Comparison of ENCODE assay signal across 1 cellular context in the genomic region with DNA sequence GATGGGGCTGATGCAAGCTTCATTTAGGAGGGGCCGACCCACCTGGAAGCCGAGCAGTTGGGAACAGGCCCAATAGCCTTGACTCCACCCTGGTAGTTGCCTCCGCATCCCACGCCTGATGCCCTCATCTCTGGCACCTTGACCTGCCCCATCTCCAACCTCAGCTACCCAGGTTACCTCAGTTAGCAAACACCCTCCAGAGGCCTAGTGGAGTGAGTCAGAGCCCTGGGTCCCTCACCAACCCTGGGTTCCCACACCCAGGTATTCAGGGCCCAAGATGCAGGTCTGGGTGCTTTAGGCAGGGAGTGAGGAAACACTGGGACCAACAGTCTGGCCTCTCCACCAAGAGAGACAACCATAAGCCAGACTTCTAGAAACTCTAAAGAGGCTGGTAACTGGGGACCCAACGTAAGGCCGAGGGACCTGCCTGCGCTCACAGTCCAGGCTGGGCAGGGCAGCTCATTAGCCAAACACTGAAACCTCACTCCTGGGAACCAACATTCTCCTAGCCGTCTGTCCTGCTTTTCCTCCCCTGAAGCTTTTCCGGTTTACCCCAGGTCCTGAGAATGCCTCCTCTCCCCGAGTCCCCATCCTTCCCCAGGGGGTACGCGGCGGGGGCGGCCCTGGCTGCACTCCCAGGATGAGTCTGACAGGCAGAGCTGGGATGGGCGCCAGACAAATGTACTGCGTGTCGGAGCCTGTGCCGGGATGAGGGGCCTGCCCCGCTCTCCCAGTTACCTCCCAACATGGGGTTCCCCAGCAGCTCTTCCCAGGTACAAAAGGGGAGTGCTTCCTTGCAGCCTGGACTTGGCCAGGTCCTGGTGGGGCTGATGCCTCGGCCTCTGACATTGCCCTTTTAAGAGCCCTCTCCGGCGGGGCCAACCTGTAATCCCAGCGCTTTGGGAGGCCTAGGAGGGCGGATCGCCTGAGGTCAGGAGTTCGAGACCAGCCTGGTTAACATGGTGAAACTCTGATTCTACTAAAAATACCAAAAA.
TF ChIP-seq lines count a peak whose summit lies in the region.

No MANE protein-coding gene starts in this region.

TF ChIP-seq in H1, 55 proteins besides CTCF, POLR2A, EP300 and RAD21 (continued from another document):
- no peak for TF ChIP-seq RNF2 (IDR thresholded peaks at IDR 0.05; ENCODE audit: borderline replicate concordance, low read depth, low read length, missing control alignments, poor library complexity, severe bottlenecking)
- TF ChIP-seq, protein P1, sequence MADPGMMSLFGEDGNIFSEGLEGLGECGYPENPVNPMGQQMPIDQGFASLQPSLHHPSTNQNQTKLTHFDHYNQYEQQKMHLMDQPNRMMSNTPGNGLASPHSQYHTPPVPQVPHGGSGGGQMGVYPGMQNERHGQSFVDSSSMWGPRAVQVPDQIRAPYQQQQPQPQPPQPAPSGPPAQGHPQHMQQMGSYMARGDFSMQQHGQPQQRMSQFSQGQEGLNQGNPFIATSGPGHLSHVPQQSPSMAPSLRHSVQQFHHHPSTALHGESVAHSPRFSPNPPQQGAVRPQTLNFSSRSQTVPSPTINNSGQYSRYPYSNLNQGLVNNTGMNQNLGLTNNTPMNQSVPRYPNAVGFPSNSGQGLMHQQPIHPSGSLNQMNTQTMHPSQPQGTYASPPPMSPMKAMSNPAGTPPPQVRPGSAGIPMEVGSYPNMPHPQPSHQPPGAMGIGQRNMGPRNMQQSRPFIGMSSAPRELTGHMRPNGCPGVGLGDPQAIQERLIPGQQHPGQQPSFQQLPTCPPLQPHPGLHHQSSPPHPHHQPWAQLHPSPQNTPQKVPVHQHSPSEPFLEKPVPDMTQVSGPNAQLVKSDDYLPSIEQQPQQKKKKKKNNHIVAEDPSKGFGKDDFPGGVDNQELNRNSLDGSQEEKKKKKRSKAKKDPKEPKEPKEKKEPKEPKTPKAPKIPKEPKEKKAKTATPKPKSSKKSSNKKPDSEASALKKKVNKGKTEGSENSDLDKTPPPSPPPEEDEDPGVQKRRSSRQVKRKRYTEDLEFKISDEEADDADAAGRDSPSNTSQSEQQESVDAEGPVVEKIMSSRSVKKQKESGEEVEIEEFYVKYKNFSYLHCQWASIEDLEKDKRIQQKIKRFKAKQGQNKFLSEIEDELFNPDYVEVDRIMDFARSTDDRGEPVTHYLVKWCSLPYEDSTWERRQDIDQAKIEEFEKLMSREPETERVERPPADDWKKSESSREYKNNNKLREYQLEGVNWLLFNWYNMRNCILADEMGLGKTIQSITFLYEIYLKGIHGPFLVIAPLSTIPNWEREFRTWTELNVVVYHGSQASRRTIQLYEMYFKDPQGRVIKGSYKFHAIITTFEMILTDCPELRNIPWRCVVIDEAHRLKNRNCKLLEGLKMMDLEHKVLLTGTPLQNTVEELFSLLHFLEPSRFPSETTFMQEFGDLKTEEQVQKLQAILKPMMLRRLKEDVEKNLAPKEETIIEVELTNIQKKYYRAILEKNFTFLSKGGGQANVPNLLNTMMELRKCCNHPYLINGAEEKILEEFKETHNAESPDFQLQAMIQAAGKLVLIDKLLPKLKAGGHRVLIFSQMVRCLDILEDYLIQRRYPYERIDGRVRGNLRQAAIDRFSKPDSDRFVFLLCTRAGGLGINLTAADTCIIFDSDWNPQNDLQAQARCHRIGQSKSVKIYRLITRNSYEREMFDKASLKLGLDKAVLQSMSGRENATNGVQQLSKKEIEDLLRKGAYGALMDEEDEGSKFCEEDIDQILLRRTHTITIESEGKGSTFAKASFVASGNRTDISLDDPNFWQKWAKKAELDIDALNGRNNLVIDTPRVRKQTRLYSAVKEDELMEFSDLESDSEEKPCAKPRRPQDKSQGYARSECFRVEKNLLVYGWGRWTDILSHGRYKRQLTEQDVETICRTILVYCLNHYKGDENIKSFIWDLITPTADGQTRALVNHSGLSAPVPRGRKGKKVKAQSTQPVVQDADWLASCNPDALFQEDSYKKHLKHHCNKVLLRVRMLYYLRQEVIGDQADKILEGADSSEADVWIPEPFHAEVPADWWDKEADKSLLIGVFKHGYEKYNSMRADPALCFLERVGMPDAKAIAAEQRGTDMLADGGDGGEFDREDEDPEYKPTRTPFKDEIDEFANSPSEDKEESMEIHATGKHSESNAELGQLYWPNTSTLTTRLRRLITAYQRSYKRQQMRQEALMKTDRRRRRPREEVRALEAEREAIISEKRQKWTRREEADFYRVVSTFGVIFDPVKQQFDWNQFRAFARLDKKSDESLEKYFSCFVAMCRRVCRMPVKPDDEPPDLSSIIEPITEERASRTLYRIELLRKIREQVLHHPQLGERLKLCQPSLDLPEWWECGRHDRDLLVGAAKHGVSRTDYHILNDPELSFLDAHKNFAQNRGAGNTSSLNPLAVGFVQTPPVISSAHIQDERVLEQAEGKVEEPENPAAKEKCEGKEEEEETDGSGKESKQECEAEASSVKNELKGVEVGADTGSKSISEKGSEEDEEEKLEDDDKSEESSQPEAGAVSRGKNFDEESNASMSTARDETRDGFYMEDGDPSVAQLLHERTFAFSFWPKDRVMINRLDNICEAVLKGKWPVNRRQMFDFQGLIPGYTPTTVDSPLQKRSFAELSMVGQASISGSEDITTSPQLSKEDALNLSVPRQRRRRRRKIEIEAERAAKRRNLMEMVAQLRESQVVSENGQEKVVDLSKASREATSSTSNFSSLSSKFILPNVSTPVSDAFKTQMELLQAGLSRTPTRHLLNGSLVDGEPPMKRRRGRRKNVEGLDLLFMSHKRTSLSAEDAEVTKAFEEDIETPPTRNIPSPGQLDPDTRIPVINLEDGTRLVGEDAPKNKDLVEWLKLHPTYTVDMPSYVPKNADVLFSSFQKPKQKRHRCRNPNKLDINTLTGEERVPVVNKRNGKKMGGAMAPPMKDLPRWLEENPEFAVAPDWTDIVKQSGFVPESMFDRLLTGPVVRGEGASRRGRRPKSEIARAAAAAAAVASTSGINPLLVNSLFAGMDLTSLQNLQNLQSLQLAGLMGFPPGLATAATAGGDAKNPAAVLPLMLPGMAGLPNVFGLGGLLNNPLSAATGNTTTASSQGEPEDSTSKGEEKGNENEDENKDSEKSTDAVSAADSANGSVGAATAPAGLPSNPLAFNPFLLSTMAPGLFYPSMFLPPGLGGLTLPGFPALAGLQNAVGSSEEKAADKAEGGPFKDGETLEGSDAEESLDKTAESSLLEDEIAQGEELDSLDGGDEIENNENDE (IDR thresholded peaks at IDR 0.05; ENCODE audit: insufficient replicate concordance, low read length): no peak
- TF ChIP-seq BRCA1 (IDR thresholded peaks at IDR 0.05; ENCODE audit: low read depth, low read length): no peak
- TF ChIP-seq HDAC2 (IDR thresholded peaks at IDR 0.05; ENCODE audit: borderline replicate concordance in 1 of 2, low read depth in 2 of 2, low read length in 2 of 2): no peak
- no peak for TF ChIP-seq SP2 (IDR thresholded peaks at IDR 0.05; ENCODE audit: low read length)
- TF ChIP-seq ASH2L (IDR thresholded peaks at IDR 0.05; ENCODE audit: low read length): no peak
- TF ChIP-seq RBBP5 (IDR thresholded peaks at IDR 0.05; ENCODE audit: borderline replicate concordance, low read depth, low read length): no peak
- TF ChIP-seq SRF (IDR thresholded peaks at IDR 0.05; ENCODE audit: low read depth, low read length): no peak
- TF ChIP-seq, protein P2, sequence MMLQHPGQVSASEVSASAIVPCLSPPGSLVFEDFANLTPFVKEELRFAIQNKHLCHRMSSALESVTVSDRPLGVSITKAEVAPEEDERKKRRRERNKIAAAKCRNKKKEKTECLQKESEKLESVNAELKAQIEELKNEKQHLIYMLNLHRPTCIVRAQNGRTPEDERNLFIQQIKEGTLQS (IDR thresholded peaks at IDR 0.05; ENCODE audit: insufficient read depth, low read depth, low read length): no peak
- no peak for TF ChIP-seq JUND (IDR thresholded peaks at IDR 0.05; ENCODE audit: low read length)
- no peak for TF ChIP-seq NRF1 (IDR thresholded peaks at IDR 0.05; ENCODE audit: low read depth, low read length)
- no peak for TF ChIP-seq SUZ12 (IDR thresholded peaks at IDR 0.05; ENCODE audit: low read length)
- no peak for TF ChIP-seq SIX5 (IDR thresholded peaks at IDR 0.05; ENCODE audit: low read depth, low read length)
- TF ChIP-seq NANOG (IDR thresholded peaks at IDR 0.05; ENCODE audit: insufficient read depth, low read depth, low read length, poor library complexity, severe bottlenecking): no peak
- no peak; the same call in 1 of the 2 replicates for TF ChIP-seq POLR2AphosphoS5 (IDR thresholded peaks at IDR 0.05; ENCODE audit: low read depth, low read length)
- no peak for TF ChIP-seq MAFK (IDR thresholded peaks at IDR 0.05; ENCODE audit: low read depth, low read length)
- TF ChIP-seq, protein P3, sequence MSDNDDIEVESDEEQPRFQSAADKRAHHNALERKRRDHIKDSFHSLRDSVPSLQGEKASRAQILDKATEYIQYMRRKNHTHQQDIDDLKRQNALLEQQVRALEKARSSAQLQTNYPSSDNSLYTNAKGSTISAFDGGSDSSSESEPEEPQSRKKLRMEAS (IDR thresholded peaks at IDR 0.05): peak; percentile 78
- TF ChIP-seq SP4 (IDR thresholded peaks at IDR 0.05; ENCODE audit: low read length): no peak
- no peak for TF ChIP-seq TBP (IDR thresholded peaks at IDR 0.05; ENCODE audit: low read depth, low read length)
- TF ChIP-seq SIN3A (conservative IDR thresholded peaks at IDR 0.05 in 1 of 2, IDR thresholded peaks at IDR 0.05 in 1 of 2; ENCODE audit: low read depth in 1 of 2, low read length in 2 of 2): no peak
- TF ChIP-seq GTF2F1 (IDR thresholded peaks at IDR 0.05; ENCODE audit: borderline replicate concordance, low read depth, low read length): no peak
- TF ChIP-seq KDM1A (IDR thresholded peaks at IDR 0.05; ENCODE audit: borderline replicate concordance, low read length): no peak
- TF ChIP-seq ZNF274 (IDR thresholded peaks at IDR 0.05; ENCODE audit: borderline replicate concordance, extremely low read depth, low read length): no peak
- TF ChIP-seq RXRA (IDR thresholded peaks at IDR 0.05; ENCODE audit: insufficient read depth, low read depth, low read length): no peak
- no peak for TF ChIP-seq SAP30 (IDR thresholded peaks at IDR 0.05; ENCODE audit: insufficient read depth, insufficient replicate concordance, low read length)
- TF ChIP-seq, protein P4, sequence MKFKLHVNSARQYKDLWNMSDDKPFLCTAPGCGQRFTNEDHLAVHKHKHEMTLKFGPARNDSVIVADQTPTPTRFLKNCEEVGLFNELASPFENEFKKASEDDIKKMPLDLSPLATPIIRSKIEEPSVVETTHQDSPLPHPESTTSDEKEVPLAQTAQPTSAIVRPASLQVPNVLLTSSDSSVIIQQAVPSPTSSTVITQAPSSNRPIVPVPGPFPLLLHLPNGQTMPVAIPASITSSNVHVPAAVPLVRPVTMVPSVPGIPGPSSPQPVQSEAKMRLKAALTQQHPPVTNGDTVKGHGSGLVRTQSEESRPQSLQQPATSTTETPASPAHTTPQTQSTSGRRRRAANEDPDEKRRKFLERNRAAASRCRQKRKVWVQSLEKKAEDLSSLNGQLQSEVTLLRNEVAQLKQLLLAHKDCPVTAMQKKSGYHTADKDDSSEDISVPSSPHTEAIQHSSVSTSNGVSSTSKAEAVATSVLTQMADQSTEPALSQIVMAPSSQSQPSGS (IDR thresholded peaks at IDR 0.05; ENCODE audit: low read length): no peak
- TF ChIP-seq, protein P5, sequence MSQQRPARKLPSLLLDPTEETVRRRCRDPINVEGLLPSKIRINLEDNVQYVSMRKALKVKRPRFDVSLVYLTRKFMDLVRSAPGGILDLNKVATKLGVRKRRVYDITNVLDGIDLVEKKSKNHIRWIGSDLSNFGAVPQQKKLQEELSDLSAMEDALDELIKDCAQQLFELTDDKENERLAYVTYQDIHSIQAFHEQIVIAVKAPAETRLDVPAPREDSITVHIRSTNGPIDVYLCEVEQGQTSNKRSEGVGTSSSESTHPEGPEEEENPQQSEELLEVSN (IDR thresholded peaks at IDR 0.05): peak; percentile 64; the same call in 1 of the 2 replicates
- no peak for TF ChIP-seq BCL11A (IDR thresholded peaks at IDR 0.05; ENCODE audit: low read depth in 2 of 2, low read length in 2 of 2)
- TF ChIP-seq CEBPB (IDR thresholded peaks at IDR 0.05; ENCODE audit: low read depth, low read length): no peak
- no peak for TF ChIP-seq CHD1 (IDR thresholded peaks at IDR 0.05; ENCODE audit: low read depth, low read length)
- no peak for TF ChIP-seq KDM5A (IDR thresholded peaks at IDR 0.05; ENCODE audit: low read length)
- TF ChIP-seq SP1 (IDR thresholded peaks at IDR 0.05; ENCODE audit: low read depth, low read length): 0 out of 2 replicates have a peak, but pooled peaks have one; percentile 30
- TF ChIP-seq PHF8 (conservative IDR thresholded peaks at IDR 0.05; ENCODE audit: low read depth, low read length): no peak
- no peak for TF ChIP-seq CREB1 (IDR thresholded peaks at IDR 0.05)
- TF ChIP-seq EGR1 (IDR thresholded peaks at IDR 0.05; ENCODE audit: borderline replicate concordance, low read depth, low read length): peak; percentile 64; the same call in 1 of the 2 replicates
- no peak for TF ChIP-seq FOSL1 (IDR thresholded peaks at IDR 0.05; ENCODE audit: insufficient read depth, low read depth, low read length)
- TF ChIP-seq GABPA (IDR thresholded peaks at IDR 0.05; ENCODE audit: borderline replicate concordance, insufficient read depth, low read length): no peak
- TF ChIP-seq CBX5 (IDR thresholded peaks at IDR 0.05; ENCODE audit: low read depth, low read length): no peak
- peak; percentile 57 for TF ChIP-seq CTBP2 (IDR thresholded peaks at IDR 0.05; ENCODE audit: borderline replicate concordance, insufficient read depth, insufficient read length, low read length)
- TF ChIP-seq, protein P6, sequence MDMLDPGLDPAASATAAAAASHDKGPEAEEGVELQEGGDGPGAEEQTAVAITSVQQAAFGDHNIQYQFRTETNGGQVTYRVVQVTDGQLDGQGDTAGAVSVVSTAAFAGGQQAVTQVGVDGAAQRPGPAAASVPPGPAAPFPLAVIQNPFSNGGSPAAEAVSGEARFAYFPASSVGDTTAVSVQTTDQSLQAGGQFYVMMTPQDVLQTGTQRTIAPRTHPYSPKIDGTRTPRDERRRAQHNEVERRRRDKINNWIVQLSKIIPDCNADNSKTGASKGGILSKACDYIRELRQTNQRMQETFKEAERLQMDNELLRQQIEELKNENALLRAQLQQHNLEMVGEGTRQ (IDR thresholded peaks at IDR 0.05; ENCODE audit: low read length): no peak
- TF ChIP-seq HDAC6 (IDR thresholded peaks at IDR 0.05; ENCODE audit: low read depth, low read length): no peak
- no peak for TF ChIP-seq KDM4A (IDR thresholded peaks at IDR 0.05; ENCODE audit: low read depth, low read length, severe bottlenecking)
- TF ChIP-seq RFX5 (IDR thresholded peaks at IDR 0.05; ENCODE audit: borderline replicate concordance, low read depth, low read length): no peak
- no peak for TF ChIP-seq CBX8 (IDR thresholded peaks at IDR 0.05; ENCODE audit: borderline replicate concordance, low read depth, low read length)
- TF ChIP-seq EZH2 (IDR thresholded peaks at IDR 0.05; ENCODE audit: low read depth, low read length, severe bottlenecking): no peak
- TF ChIP-seq BACH1 (IDR thresholded peaks at IDR 0.05; ENCODE audit: low read length): no peak
- 0 out of 2 replicates have a peak, but pooled peaks have one; percentile 26 for TF ChIP-seq TCF12 (IDR thresholded peaks at IDR 0.05; ENCODE audit: low read depth, low read length)
- TF ChIP-seq TAF7 (optimal IDR thresholded peaks at IDR 0.05; ENCODE audit: borderline replicate concordance, low read depth, low read length): no peak
- no peak for TF ChIP-seq CHD2 (IDR thresholded peaks at IDR 0.05; ENCODE audit: low read length)
- no peak for TF ChIP-seq POU5F1 (IDR thresholded peaks at IDR 0.05; ENCODE audit: low read depth, low read length)
- TF ChIP-seq YY1 (IDR thresholded peaks at IDR 0.05; ENCODE audit: low read depth, low read length): no peak
